Comparison of ENCODE assay signal across 8 cellular contexts in genomic region chr4:186693159-186693815, GRCh38. TPM values are rescaled to one million over a fixed set of nuclear protein-coding genes. Genes with fewer than 3 reads are reported as not detected.
A peak's percentile ranks its signal among the peaks of the same experiment; 100 is the strongest.
DNase-seq lines count a peak whose midpoint lies in the region; ATAC-seq lines count a peak whose summit lies in the region.

No MANE protein-coding gene starts in this region.

- no peaks in the 10 kb centered on the region for H3K79me1 ChIP-seq in mesenchymal stem cell (replicated peaks; ENCODE audit: low read length, poor library complexity, severe bottlenecking)

- DNase-seq in LHCN-M2 (ENCODE audit: low read depth) (peak; percentile 95), dedifferentiated amniotic fluid mesenchymal stem cell (ENCODE audit: extremely low spot score) (peak; percentile 63), mesenchymal stem cell (peak; percentile 52), G401 (ENCODE audit: low spot score) (no peak), NCI-H2171 treated with DMSO at 0.1 percent for 48 hours (lab: John Stamatoyannopoulos, UW) (no peak)
- DNase-seq in activated T-helper 2 cell treated with anti-CD3 and anti-CD28 coated beads, Interferon-gamma antibody, Interleukin-2, Interleukin-4, amounts not matched to agents 10 μg/mL and 5 μg/mL and 100 μg/mL, durations not matched to agents 14 hours and 24 hours and 36 hours (ENCODE audit: low spot score), result no peak

- H2AK5ac ChIP-seq in mesenchymal stem cell (ENCODE audit: low read length, severe bottlenecking), result no peak overlapping the region

- no peaks in the 10 kb centered on the region for H3K27me3 Mint-ChIP-seq in activated T-helper 2 cell treated with anti-CD3 and anti-CD28 coated beads, Interferon-gamma antibody, Interleukin-2, Interleukin-4, amounts not matched to agents 10 μg/mL and 5 μg/mL and 100 μg/mL, durations not matched to agents 14 hours and 24 hours and 36 hours (ENCODE audit: low read depth)

- H4K91ac ChIP-seq in mesenchymal stem cell (ENCODE audit: low read length), result peak overlapping the region; percentile 5

- H3K18ac ChIP-seq in mesenchymal stem cell (ENCODE audit: low read depth in 1 of 2, low read length in 2 of 2), result peak overlapping the region in 1 of 2 experiments; percentile 61

- no peak overlapping the region for H3K4me2 ChIP-seq in mesenchymal stem cell (ENCODE audit: low read length, poor library complexity, severe bottlenecking)

- H3K4ac ChIP-seq in mesenchymal stem cell (ENCODE audit: low read depth in 1 of 2, low read length in 2 of 2), result no peak overlapping the region

- H3K23ac ChIP-seq in mesenchymal stem cell (ENCODE audit: low read length in 2 of 2), result no peak overlapping the region

- H3K27ac Mint-ChIP-seq in activated T-helper 2 cell treated with anti-CD3 and anti-CD28 coated beads, Interferon-gamma antibody, Interleukin-2, Interleukin-4, amounts not matched to agents 10 μg/mL and 5 μg/mL and 100 μg/mL, durations not matched to agents 14 hours and 24 hours and 36 hours, result no peak overlapping the region

- no peak overlapping the region; the same call in 1 of the 2 replicates for H3K4me3 ChIP-seq in ACC112 (ENCODE audit: low read depth, low read length)
- H3K4me3 ChIP-seq in mesenchymal stem cell (ENCODE audit: insufficient read depth in 1 of 2, low read depth in 1 of 2, low read length in 2 of 2), result peak overlapping the region in 1 of 2 experiments; percentile 41

- H3K14ac ChIP-seq in mesenchymal stem cell (ENCODE audit: low read length in 2 of 2), result no peak overlapping the region

- H2BK15ac ChIP-seq in mesenchymal stem cell (ENCODE audit: low read depth, poor library complexity, severe bottlenecking), result no peak overlapping the region

- 72% methylated on average over 16 of the region's 17 CpGs for WGBS in mesenchymal stem cell

- H3K36me3 Mint-ChIP-seq in activated T-helper 2 cell treated with anti-CD3 and anti-CD28 coated beads, Interferon-gamma antibody, Interleukin-2, Interleukin-4, amounts not matched to agents 10 μg/mL and 5 μg/mL and 100 μg/mL, durations not matched to agents 14 hours and 24 hours and 36 hours (ENCODE audit: low read depth), result no peaks in the 10 kb centered on the region

- H3K4me3 Mint-ChIP-seq in activated T-helper 2 cell treated with anti-CD3 and anti-CD28 coated beads, Interferon-gamma antibody, Interleukin-2, Interleukin-4, amounts not matched to agents 10 μg/mL and 5 μg/mL and 100 μg/mL, durations not matched to agents 14 hours and 24 hours and 36 hours (ENCODE audit: low read depth), result no peak overlapping the region

- peaks cover 50% of the 10 kb centered on the region for H3K79me2 ChIP-seq in ACC112 (ENCODE audit: control insufficient read depth, insufficient read depth, low read length, unreplicated experiment)

- H3K9me3 Mint-ChIP-seq in activated T-helper 2 cell treated with anti-CD3 and anti-CD28 coated beads, Interferon-gamma antibody, Interleukin-2, Interleukin-4, amounts not matched to agents 10 μg/mL and 5 μg/mL and 100 μg/mL, durations not matched to agents 14 hours and 24 hours and 36 hours, result peaks cover 20% of the 10 kb centered on the region

- H2BK5ac ChIP-seq in mesenchymal stem cell (ENCODE audit: low read depth, low read length, poor library complexity, severe bottlenecking), result no peak overlapping the region

- H3K36me3 ChIP-seq in ACC112 (ENCODE audit: insufficient read depth, low read length), result peaks cover 11% of the 10 kb centered on the region; the same call in 1 of the 2 replicates
- H3K36me3 ChIP-seq in mesenchymal stem cell (ENCODE audit: control insufficient read depth in 1 of 2, insufficient read depth in 2 of 2, low read depth in 1 of 2, low read length in 2 of 2), result peaks cover 18 to 27% of the 10 kb centered on the region in 2 experiments

- intact Hi-C loops in activated T-helper 2 cell treated with anti-CD3 and anti-CD28 coated beads, Interferon-gamma antibody, Interleukin-2, Interleukin-4, amounts not matched to agents 10 μg/mL and 5 μg/mL and 100 μg/mL, durations not matched to agents 14 hours and 24 hours and 36 hours (cut with micrococcal nuclease), result no loop called here

- no peak overlapping the region for H4K8ac ChIP-seq in mesenchymal stem cell (ENCODE audit: low read length)

- H3K4me1 Mint-ChIP-seq in activated T-helper 2 cell treated with anti-CD3 and anti-CD28 coated beads, Interferon-gamma antibody, Interleukin-2, Interleukin-4, amounts not matched to agents 10 μg/mL and 5 μg/mL and 100 μg/mL, durations not matched to agents 14 hours and 24 hours and 36 hours (ENCODE audit: low read depth), result no peaks in the 10 kb centered on the region

- H2BK12ac ChIP-seq in mesenchymal stem cell (ENCODE audit: low read length in 2 of 2), result no peak overlapping the region

- H2BK120ac ChIP-seq in mesenchymal stem cell (ENCODE audit: low read depth, low read length), result no peak overlapping the region

- peak overlapping the region; percentile 15 for H3K9ac ChIP-seq in mesenchymal stem cell (ENCODE audit: low read length)

- ATAC-seq in GM19455 (IDR thresholded peaks at IDR 0.05; ENCODE audit: unreplicated experiment), result no peak

- H3K27me3 ChIP-seq in ACC112 (ENCODE audit: insufficient read depth, low read length) (no peaks in the 10 kb centered on the region), mesenchymal stem cell (ENCODE audit: control insufficient read depth in 1 of 2, insufficient read depth in 1 of 2, low read length in 2 of 2) (no peaks in the 10 kb centered on the region)

- H3K27ac ChIP-seq in ACC112 (ENCODE audit: low read depth, low read length), result peak overlapping the region; percentile 71
- H3K27ac ChIP-seq in mesenchymal stem cell (ENCODE audit: low read length, poor library complexity, severe bottlenecking), result peak overlapping the region; percentile 51

- H2AFZ ChIP-seq in ACC112 (ENCODE audit: low read length, unreplicated experiment) (no peak overlapping the region), mesenchymal stem cell (ENCODE audit: low read depth, low read length) (no peak overlapping the region)

- H3K4me1 ChIP-seq in ACC112 (ENCODE audit: control insufficient read depth, insufficient read depth, low read length, unreplicated experiment) (peaks cover 15% of the 10 kb centered on the region), mesenchymal stem cell (ENCODE audit: control insufficient read depth, insufficient read depth, low read depth, low read length) (peaks cover 12% of the 10 kb centered on the region)

- in situ Hi-C loops in G401 (cut with HindIII; ENCODE audit: low sequenced_read_pairs), result no loop called here

- H3K9me3 ChIP-seq in mesenchymal stem cell (ENCODE audit: control insufficient read depth, low read length), result no peaks in the 10 kb centered on the region

RNA-seq across cellular contexts. Expression of gene FAT1, which starts 30.4 kb away (rescaled TPM):
- 269 and 277 TPM in 2 replicates for total RNA-seq in LHCN-M2 (2014; rRNA removed)
- 114 TPM for polyA plus RNA-seq in LHCN-M2 (2012)
- 137 TPM for polyA plus RNA-seq in mesenchymal stem cell (2013, experiment 1 of 2)
- polyA plus RNA-seq in mesenchymal stem cell (2013, experiment 2 of 2), result 119 TPM
- 13.6 and 49.5 TPM in 2 replicates for total RNA-seq in G401 (2014; rRNA removed; shearing (Covaris generic))
- total RNA-seq in activated T-helper 2 cell treated with anti-CD3 and anti-CD28 coated beads, Interferon-gamma antibody, Interleukin-2, Interleukin-4, amounts not matched to agents 10 μg/mL and 5 μg/mL and 100 μg/mL, durations not matched to agents 14 hours and 24 hours and 36 hours, result 0.05 TPM in 2 replicates

Comparison
In these comparisons a context has a peak if more than half of its experiments do, and no peak if none do; other contexts are left out.
1. DNase-seq: peak in LHCN-M2 (single experiment), dedifferentiated amniotic fluid mesenchymal stem cell (single experiment) and mesenchymal stem cell (single experiment); none in G401 (single experiment), activated T-helper 2 cell treated with anti-CD3 and anti-CD28 coated beads, Interferon-gamma antibody, Interleukin-2, Interleukin-4, amounts not matched to agents 10 μg/mL and 5 μg/mL and 100 μg/mL, durations not matched to agents 14 hours and 24 hours and 36 hours (single experiment) and NCI-H2171 treated with DMSO at 0.1 percent for 48 hours (single experiment).
2. RNA of gene FAT1, which starts 30.4 kb away (total RNA-seq): 269 to 277 TPM in LHCN-M2 and 13.6 to 49.5 TPM in G401; 0.05 TPM in activated T-helper 2 cell treated with anti-CD3 and anti-CD28 coated beads, Interferon-gamma antibody, Interleukin-2, Interleukin-4, amounts not matched to agents 10 μg/mL and 5 μg/mL and 100 μg/mL, durations not matched to agents 14 hours and 24 hours and 36 hours; every median in the first group is over 10 times any median in the second.